ENCODE assay signal across 16 cellular contexts in genomic region chr1:36831171-36831810, GRCh38.
DNase-seq lines count a peak whose midpoint lies in the region; ATAC-seq and TF ChIP-seq lines count a peak whose summit lies in the region.
"Had no signal": no experiment of that assay in that cellular context is flagged by ENCODE, and none has a peak within 500 bp of the region (broad histone marks: within the 10 kb centered on the region; RNA-seq: fewer than 3 reads in every experiment).

No MANE protein-coding gene starts in this region.

- H3K36me3 Mint-ChIP-seq in stimulated activated effector memory CD8-positive, alpha-beta T cell treated with anti-CD3 and anti-CD28 coated beads, Interleukin-12 subunit alpha, Interleukin-12 subunit beta, amount 100 ng/mL, for 72 hours = no peaks in the 10 kb centered on the region

- ATAC-seq in GM21381 (IDR thresholded peaks at IDR 0.05; ENCODE audit: unreplicated experiment) (no peak), omental fat pad (ENCODE audit: low FRiP score) (no peak)
- no peak for ATAC-seq in stimulated activated effector memory CD8-positive, alpha-beta T cell treated with anti-CD3 and anti-CD28 coated beads, Interleukin-12 subunit alpha, Interleukin-12 subunit beta, amount 100 ng/mL, for 72 hours

- H3K4me1 Mint-ChIP-seq in stimulated activated effector memory CD8-positive, alpha-beta T cell treated with anti-CD3 and anti-CD28 coated beads, Interleukin-12 subunit alpha, Interleukin-12 subunit beta, amount 100 ng/mL, for 72 hours = no peaks in the 10 kb centered on the region

- in situ Hi-C loops in SK-MEL-5 (cut with HindIII; ENCODE audit: low pct_unique_long_range_greater_than_20kb, low sequenced_read_pairs) = no loop called here

- TF ChIP-seq CTCF in omental fat pad (IDR thresholded peaks at IDR 0.05) = no peak

- no peak overlapping the region for H3K4me3 Mint-ChIP-seq in stimulated activated effector memory CD8-positive, alpha-beta T cell treated with anti-CD3 and anti-CD28 coated beads, Interleukin-12 subunit alpha, Interleukin-12 subunit beta, amount 100 ng/mL, for 72 hours

- no peaks in the 10 kb centered on the region for H3K9me3 Mint-ChIP-seq in stimulated activated effector memory CD8-positive, alpha-beta T cell treated with anti-CD3 and anti-CD28 coated beads, Interleukin-12 subunit alpha, Interleukin-12 subunit beta, amount 100 ng/mL, for 72 hours

- H3K27ac Mint-ChIP-seq in stimulated activated effector memory CD8-positive, alpha-beta T cell treated with anti-CD3 and anti-CD28 coated beads, Interleukin-12 subunit alpha, Interleukin-12 subunit beta, amount 100 ng/mL, for 72 hours = no peak overlapping the region

- DNase-seq in Ammon's horn (ENCODE audit: low spot score) = peak; percentile 25
- DNase-seq in DMS153 treated with DMSO at 0.1 percent for 48 hours (lab: John Stamatoyannopoulos, UW; ENCODE audit: unreplicated experiment) = peak; percentile 78
- peak; percentile 49 for DNase-seq in NCI-H2107 (lab: John Stamatoyannopoulos, UW)
- peak; percentile 74 for DNase-seq in SK-MEL-5 (ENCODE audit: low read depth, low spot score)
- no peak for DNase-seq in activated CD4-positive, alpha-beta T cell treated with anti-CD3 and anti-CD28 coated beads for 48 hours
- no peak for DNase-seq in omental fat pad (ENCODE audit: low spot score)
- DNase-seq in stimulated activated effector memory CD8-positive, alpha-beta T cell treated with anti-CD3 and anti-CD28 coated beads, Interleukin-12 subunit alpha, Interleukin-12 subunit beta, amount 100 ng/mL, for 72 hours (ENCODE audit: low spot score in 2 of 2) = no peak
- DNase-seq: activated CD4-positive, alpha-beta T cell treated with anti-CD3 and anti-CD28 coated beads, Interleukin-2, amount 50 U/mL, for 4 hours; activated naive CD4-positive, alpha-beta T cell treated with anti-CD3 and anti-CD28 coated beads, Interleukin-2, amount 50 U/mL, for 16 hours; activated T-cell treated with anti-CD3 and anti-CD28 coated beads, Interleukin-2, amount 50 U/mL, for 1 hour; COR-L47; KBM-7; Right ventricle myocardium superior; stimulated activated naive CD4-positive, alpha-beta T cell; tibial artery had no signal

Comparison
In these comparisons a context has a peak if more than half of its experiments do, and no peak if none do; other contexts are left out.
1. DNase-seq: peak in Ammon's horn (single experiment), DMS153 treated with DMSO at 0.1 percent for 48 hours (single experiment), NCI-H2107 (single experiment) and SK-MEL-5 (single experiment); none in activated CD4-positive, alpha-beta T cell treated with anti-CD3 and anti-CD28 coated beads for 48 hours (single experiment), omental fat pad (single experiment) and stimulated activated effector memory CD8-positive, alpha-beta T cell treated with anti-CD3 and anti-CD28 coated beads, Interleukin-12 subunit alpha, Interleukin-12 subunit beta, amount 100 ng/mL, for 72 hours (0 of 2).